ENCODE assay signal across 1 cellular context in the genomic region with DNA sequence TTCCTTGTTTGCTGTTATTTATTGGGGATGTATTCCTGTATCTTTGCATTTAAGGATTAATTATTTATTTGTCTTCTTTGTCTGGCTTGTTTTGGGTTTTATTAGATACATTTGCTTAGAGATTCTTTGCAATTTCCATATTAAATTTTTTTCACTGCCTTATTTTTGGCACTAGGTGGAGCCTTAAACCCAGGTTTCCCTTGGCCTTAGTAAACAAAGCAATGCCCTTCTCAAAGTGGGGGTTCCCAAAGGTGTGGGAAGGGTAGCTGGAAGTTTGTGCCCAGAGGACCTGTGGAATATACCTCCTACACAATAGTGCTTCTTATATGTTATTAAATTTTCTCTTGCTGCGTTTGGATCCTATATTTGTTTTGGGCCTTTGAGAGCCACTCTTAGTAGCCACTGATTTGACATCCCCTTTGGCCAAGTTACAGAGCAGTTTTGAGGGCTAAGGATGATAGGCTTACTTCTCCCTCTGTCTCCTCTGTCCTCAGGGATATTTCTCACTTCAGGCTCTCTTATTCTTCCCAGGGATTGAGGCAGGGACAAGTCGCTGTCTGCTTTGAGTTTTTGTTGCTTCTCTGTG.
TF ChIP-seq lines count a peak whose summit lies in the region.

No MANE protein-coding gene starts in this region.

TF ChIP-seq in GM23338, 12 proteins besides CTCF, POLR2A, EP300 and RAD21 (continued from another document):
- TF ChIP-seq JUNB (IDR thresholded peaks at IDR 0.05; ENCODE audit: unreplicated experiment) (no peak), CREB1 (CRISPR knock-in tag; IDR thresholded peaks at IDR 0.05; ENCODE audit: low read depth) (no peak), STAT1 (IDR thresholded peaks at IDR 0.05; ENCODE audit: unreplicated experiment) (no peak)
